18 cellular contexts compared by ENCODE assay signal in the genomic region with DNA sequence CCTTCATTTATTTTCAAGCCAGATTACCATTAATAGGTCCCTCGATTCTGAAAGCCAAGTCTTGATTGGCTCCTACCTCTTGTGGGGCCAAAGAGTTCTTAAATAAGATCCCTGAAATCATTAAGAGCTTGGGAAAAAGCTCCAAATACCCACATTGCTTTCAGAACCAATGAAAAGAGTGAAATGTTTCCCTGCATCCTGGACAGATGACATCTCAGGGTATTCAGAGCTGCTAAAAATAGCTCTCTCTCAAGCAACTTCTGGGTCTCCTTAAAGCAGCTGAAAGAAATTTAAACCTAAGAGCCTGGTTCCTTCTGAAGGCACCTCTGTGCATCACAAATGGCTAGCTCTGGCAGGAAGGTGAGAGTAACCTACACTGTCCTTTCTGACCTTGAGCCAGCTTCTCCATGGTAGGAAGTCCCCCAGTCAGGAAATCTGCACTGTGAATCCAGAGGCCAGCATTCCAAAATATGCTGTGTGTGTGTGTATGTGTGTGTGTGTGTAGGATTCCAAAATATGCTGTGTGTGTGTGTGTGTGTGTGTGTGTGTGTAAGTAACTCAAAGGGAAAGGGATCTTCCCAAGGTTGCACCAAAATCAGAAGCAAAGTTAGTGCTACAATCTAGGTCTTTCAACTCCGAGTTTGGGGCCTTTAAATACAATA. TPM values are rescaled to one million over a fixed set of nuclear protein-coding genes. Genes with fewer than 3 reads are reported as not detected.
DNase-seq lines count a peak whose midpoint lies in the region; TF ChIP-seq lines count a peak whose summit lies in the region.
"Had no signal": no experiment of that assay in that cellular context is flagged by ENCODE, and none has a peak within 500 bp of the region (broad histone marks: within the 10 kb centered on the region; RNA-seq: fewer than 3 reads in every experiment).

No MANE protein-coding gene starts in this region.

- in situ Hi-C loops in GM23248 (cut with MboI) = no loop called here

- H3K36me3 ChIP-seq in GM23248 (ENCODE audit: low read depth) (0 out of 2 replicates have a peak, but pooled peaks cover 3% of the 10 kb centered on the region), parathyroid adenoma (ENCODE audit: control insufficient read depth, insufficient read depth, low read length) (no peaks in the 10 kb centered on the region)

- no peaks in the 10 kb centered on the region for H3K27me3 ChIP-seq in GM23248 (replicated peaks; ENCODE audit: insufficient read depth)
- H3K27me3 ChIP-seq in parathyroid adenoma (ENCODE audit: control insufficient read depth, insufficient read depth, low read length) = no peaks in the 10 kb centered on the region

- H2AFZ ChIP-seq in GM23248 = no peak overlapping the region
- H2AFZ ChIP-seq in parathyroid adenoma = no peak overlapping the region

- H3K27ac ChIP-seq in GM23248 (no peak overlapping the region), parathyroid adenoma (peak overlapping the region; percentile 19)
- H3K27ac ChIP-seq: HL-60 had no signal

- H3K79me2 ChIP-seq in GM23248 (ENCODE audit: insufficient read depth) (peaks cover 6% of the 10 kb centered on the region; the same call in 1 of the 2 replicates), parathyroid adenoma (no peaks in the 10 kb centered on the region)

- no peaks in the 10 kb centered on the region for H3K9me2 ChIP-seq in GM23248 (ENCODE audit: insufficient read depth)

- H3K4me3 ChIP-seq in GM23248 (no peak overlapping the region), parathyroid adenoma (ENCODE audit: low read depth, low read length) (no peak overlapping the region)
- H3K4me3 ChIP-seq: skin epidermis had no signal

- peaks cover 27% of the 10 kb centered on the region for H3F3A ChIP-seq in GM23248 (ENCODE audit: insufficient read depth)

- H3K9ac ChIP-seq in GM23248 = no peak overlapping the region
- H3K9ac ChIP-seq in parathyroid adenoma = no peak overlapping the region

- H3K9me3 ChIP-seq in GM23248 (ENCODE audit: low read depth) = no peaks in the 10 kb centered on the region
- H3K9me3 ChIP-seq in parathyroid adenoma (ENCODE audit: control insufficient read depth, low read length) = no peaks in the 10 kb centered on the region
- H3K9me3 ChIP-seq: Caco-2 had no signal

- no peaks in the 10 kb centered on the region; the same call in 1 of the 2 replicates for H4K20me1 ChIP-seq in GM23248 (ENCODE audit: insufficient read depth)

- no peak for TF ChIP-seq CTCF in parathyroid adenoma (IDR thresholded peaks at IDR 0.05)

- DNase-seq in GM23248 (peak; percentile 24), astrocyte of the hippocampus (ENCODE audit: low read depth, low spot score) (peak; percentile 34), fibroblast of peridontal ligament (ENCODE audit: extremely low read depth) (peak; percentile 69), DMS153 treated with DMSO at 0.1 percent for 48 hours (lab: John Stamatoyannopoulos, UW; ENCODE audit: unreplicated experiment) (no peak), DMS114 treated with DMSO at 0.1 percent for 48 hours (lab: John Stamatoyannopoulos, UW; ENCODE audit: unreplicated experiment) (no peak), LoVo (ENCODE audit: low spot score) (no peak)
- DNase-seq in activated CD4-positive, CD25-positive, alpha-beta regulatory T cell treated with anti-CD3 and anti-CD28 coated beads, Interleukin-2, amount 50 U/mL, for 72 hours = no peak
- DNase-seq: activated CD4-positive, alpha-beta T cell treated with anti-CD3 and anti-CD28 coated beads, Interleukin-2, amount 50 U/mL, for 4 hours; activated T-cell treated with anti-CD3 and anti-CD28 coated beads, Interleukin-2, amount 50 U/mL, for 4 hours; Caco-2; effector memory CD4-positive, alpha-beta T cell; HCEC 1CT; NCI-H2081; NCI-H510A; stimulated activated CD4-positive, alpha-beta T cell treated with anti-CD3 and anti-CD28 coated beads, Interleukin-4, amount 100 ng/mL, for 24 hours had no signal

- peaks cover 27% of the 10 kb centered on the region for H3K4me1 ChIP-seq in GM23248 (ENCODE audit: insufficient read depth)
- H3K4me1 ChIP-seq in parathyroid adenoma = no peaks in the 10 kb centered on the region
- H3K4me1 ChIP-seq: Caco-2 had no signal

- WGBS in GM23248 (ENCODE audit: low coverage in 1 of 2, low lambda C conversion rate in 2 of 2, missing lambda C conversion rate in 2 of 2), 2 experiments = 96 to 97% methylated on average over 2 of the region's 2 CpGs

- no peak overlapping the region for H3K4me2 ChIP-seq in GM23248 (ENCODE audit: unreplicated experiment)
- no peak overlapping the region for H3K4me2 ChIP-seq in parathyroid adenoma (ENCODE audit: low read length)

RNA-seq across cellular contexts. Expression of a gene that starts 50.1 kb away (rescaled TPM):
- 7.1 and 8.2 TPM in 2 replicates for total RNA-seq in GM23248 (2014; rRNA removed; shearing (Covaris generic))
- polyA plus RNA-seq in GM23248 (2016; fragmentation: Nextera tagmentation; extraction: Ambion mirVana) = 2.8 and 2.9 TPM in 2 replicates

Comparison
In these comparisons a context has a peak if more than half of its experiments do, and no peak if none do; other contexts are left out.
1. DNase-seq: peak in GM23248 (single experiment), astrocyte of the hippocampus (single experiment) and fibroblast of peridontal ligament (single experiment); none in DMS153 treated with DMSO at 0.1 percent for 48 hours (single experiment), DMS114 treated with DMSO at 0.1 percent for 48 hours (single experiment), LoVo (single experiment) and activated CD4-positive, CD25-positive, alpha-beta regulatory T cell treated with anti-CD3 and anti-CD28 coated beads, Interleukin-2, amount 50 U/mL, for 72 hours (single experiment).